Comparison of ENCODE assay signal across 11 cellular contexts in the genomic region with DNA sequence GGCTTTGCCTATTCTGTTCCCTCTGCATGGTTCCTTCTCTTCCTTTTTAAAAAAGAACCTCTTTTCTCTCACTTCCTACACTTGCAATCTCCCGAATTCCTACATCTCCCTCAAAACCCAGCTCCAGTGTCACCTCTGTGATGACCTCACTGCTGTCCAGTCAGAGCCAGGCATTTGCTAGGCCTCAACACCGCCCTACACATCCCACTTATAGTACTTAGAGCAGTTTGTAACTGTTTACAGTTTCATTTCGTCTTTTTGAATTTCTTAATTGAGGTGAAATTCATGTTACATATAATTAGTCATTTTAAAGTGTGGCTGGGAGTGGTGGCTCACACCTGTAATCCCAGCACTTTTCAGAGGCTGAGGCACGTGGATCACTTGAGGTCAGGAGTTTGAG. TPM values are rescaled to one million over a fixed set of nuclear protein-coding genes. Genes with fewer than 3 reads are reported as not detected.
DNase-seq lines count a peak whose midpoint lies in the region; ATAC-seq and TF ChIP-seq lines count a peak whose summit lies in the region.
"Had no signal": no experiment of that assay in that cellular context is flagged by ENCODE, and none has a peak within 500 bp of the region (broad histone marks: within the 10 kb centered on the region; RNA-seq: fewer than 3 reads in every experiment).

No MANE protein-coding gene starts in this region.

- no peak overlapping the region for H3K4me3 ChIP-seq in BLaER1 treated with 17β-estradiol and CSF1 and Interleukin-3, amounts not matched to agents 10 nM and 100 nM
- H3K4me3 ChIP-seq: breast epithelium had no signal

- DNase-seq in MV-4-11 (lab: John Stamatoyannopoulos, UW): peak; percentile 74
- DNase-seq in left lobe of liver (ENCODE audit: low spot score): no peak
- DNase-seq in GM10266 (ENCODE audit: extremely low spot score): no peak
- no peak for DNase-seq in globus pallidus (ENCODE audit: low spot score)
- DNase-seq in activated CD4-positive, alpha-beta T cell treated with anti-CD3 and anti-CD28 coated beads for 4 hours: no peak
- DNase-seq: activated B cell treated with CpG ODN at 0.5 μM for 24 hours; NCI-H2107; NCI-H82; stimulated activated CD4-positive, alpha-beta T cell treated with anti-CD3 and anti-CD28 coated beads, Interleukin-1b, Interleukin-23, amount 100 ng/mL, for 48 hours had no signal

- peaks cover 0 to 49% (median 0%) of the 10 kb centered on the region in 11 experiments; a peak in 7 of 22 replicates for H3K36me3 ChIP-seq in BLaER1 treated with 17β-estradiol and CSF1 and Interleukin-3, amounts not matched to agents 10 nM and 100 nM
- H3K36me3 ChIP-seq: breast epithelium had no signal

- H3K4me2 ChIP-seq in BLaER1 treated with 17β-estradiol and CSF1 and Interleukin-3, amounts not matched to agents 10 nM and 100 nM: peak overlapping the region in 6 of 11 experiments; percentile 49 to 98 (median 60); a peak in 10 of 22 replicates

- TF ChIP-seq CTCF in GM10266 (IDR thresholded peaks at IDR 0.05; ENCODE audit: control insufficient read depth, insufficient read depth, low read depth, missing control alignments): no peak

- no peaks in the 10 kb centered on the region for H3K27me3 ChIP-seq in BLaER1 treated with 17β-estradiol and CSF1 and Interleukin-3, amounts not matched to agents 10 nM and 100 nM
- H3K27me3 ChIP-seq: breast epithelium had no signal

- H3K27ac ChIP-seq in BLaER1 treated with 17β-estradiol and CSF1 and Interleukin-3, amounts not matched to agents 10 nM and 100 nM: peak overlapping the region in 9 of 11 experiments; percentile 33 to 99 (median 73); a peak in 17 of 22 replicates
- H3K27ac ChIP-seq: breast epithelium had no signal

- peak overlapping the region in 4 of 11 experiments; percentile 52 to 88 (median 72); a peak in 8 of 22 replicates for H3K9ac ChIP-seq in BLaER1 treated with 17β-estradiol and CSF1 and Interleukin-3, amounts not matched to agents 10 nM and 100 nM

- no peaks in the 10 kb centered on the region for H4K20me1 ChIP-seq in BLaER1 treated with 17β-estradiol and CSF1 and Interleukin-3, amounts not matched to agents 10 nM and 100 nM

- H3K4me1 ChIP-seq in BLaER1 treated with 17β-estradiol and CSF1 and Interleukin-3, amounts not matched to agents 10 nM and 100 nM: peaks cover 0 to 98% (median 19%) of the 10 kb centered on the region in 10 experiments; a peak in 12 of 20 replicates
- H3K4me1 ChIP-seq: breast epithelium had no signal

- ATAC-seq in left lobe of liver: peak; percentile 18

- peaks cover 0 to 71% (median 3%) of the 10 kb centered on the region in 11 experiments; a peak in 9 of 22 replicates for H3K9me3 ChIP-seq in BLaER1 treated with 17β-estradiol and CSF1 and Interleukin-3, amounts not matched to agents 10 nM and 100 nM (replicated peaks in 1 of 11)
- H3K9me3 ChIP-seq: breast epithelium had no signal

RNA-seq across cellular contexts. Expression of a gene that starts 30.8 kb away (rescaled TPM):
- total RNA-seq in left lobe of liver: 211 TPM

RNA-seq across cellular contexts. Expression of a gene that starts 37.1 kb away (rescaled TPM):
- total RNA-seq in left lobe of liver: 15.6 TPM

RNA-seq across cellular contexts. Expression of a gene that starts 37.5 kb away (rescaled TPM):
- total RNA-seq in left lobe of liver: 32.0 TPM

RNA-seq across cellular contexts. Expression of a gene that starts 37.8 kb away (rescaled TPM):
- 14.1 TPM for total RNA-seq in left lobe of liver

RNA-seq across cellular contexts. Expression of a gene that starts 44.9 kb away (rescaled TPM):
- total RNA-seq in left lobe of liver: 19.5 TPM
